1 cellular context compared by ENCODE assay signal in the genomic region with DNA sequence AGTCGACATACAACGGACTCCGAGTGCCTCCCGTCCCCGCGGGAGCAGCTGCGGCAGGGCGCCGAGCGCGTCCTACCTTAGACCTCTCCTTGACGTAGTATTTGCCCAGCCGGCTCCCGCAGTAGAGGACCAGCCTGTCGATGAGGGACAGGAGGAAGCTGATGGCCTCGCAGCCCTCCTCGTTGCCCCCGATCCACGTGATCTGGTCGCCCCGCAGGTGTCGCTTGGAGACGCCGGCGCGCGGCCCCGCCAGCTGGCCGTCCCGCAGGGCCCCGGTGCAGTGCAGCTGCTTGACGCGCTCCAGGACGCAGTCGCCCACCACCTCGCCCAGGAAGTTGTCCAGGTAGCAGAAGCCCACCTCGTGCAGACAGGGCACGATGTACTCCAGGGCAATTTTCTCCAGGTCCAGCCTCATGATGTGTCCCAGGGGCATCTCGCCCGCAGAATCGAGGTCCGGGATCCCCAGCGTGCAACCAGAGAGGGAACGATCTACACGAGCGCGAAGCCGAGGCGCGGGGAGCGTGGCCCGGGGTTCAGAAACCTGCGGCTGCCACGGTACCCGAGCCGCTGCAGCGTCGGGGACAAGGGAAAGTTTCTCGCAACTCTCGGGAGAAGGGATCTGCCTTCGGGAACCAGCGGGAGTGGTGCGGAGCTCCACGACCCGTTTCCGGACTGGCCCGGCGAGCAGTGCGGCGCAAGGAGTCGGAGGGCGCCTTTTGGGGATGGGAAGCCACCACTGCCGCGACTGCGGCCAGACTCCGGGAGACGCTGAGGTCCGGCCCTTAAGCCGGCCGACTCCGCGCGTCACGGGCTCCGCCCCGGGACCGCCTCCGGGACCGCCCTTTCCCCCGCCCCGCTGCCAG.
TF ChIP-seq lines count a peak whose summit lies in the region.

EGLN3 (minus strand) TSS at position 755 of the 863 bp plus-strand sequence; CDS start at position 433, 322 bp downstream.

TF ChIP-seq in WTC11, 78 proteins besides CTCF, POLR2A, EP300 and RAD21 (continued from another document):
- TF ChIP-seq STAT6 (CRISPR knock-in tag; conservative IDR thresholded peaks at IDR 0.05; ENCODE audit: low read depth): no peak
TF ChIP-seq in WTC11: peak in this region for 38.
